ENCODE assay signal across 24 cellular contexts in the genomic region with DNA sequence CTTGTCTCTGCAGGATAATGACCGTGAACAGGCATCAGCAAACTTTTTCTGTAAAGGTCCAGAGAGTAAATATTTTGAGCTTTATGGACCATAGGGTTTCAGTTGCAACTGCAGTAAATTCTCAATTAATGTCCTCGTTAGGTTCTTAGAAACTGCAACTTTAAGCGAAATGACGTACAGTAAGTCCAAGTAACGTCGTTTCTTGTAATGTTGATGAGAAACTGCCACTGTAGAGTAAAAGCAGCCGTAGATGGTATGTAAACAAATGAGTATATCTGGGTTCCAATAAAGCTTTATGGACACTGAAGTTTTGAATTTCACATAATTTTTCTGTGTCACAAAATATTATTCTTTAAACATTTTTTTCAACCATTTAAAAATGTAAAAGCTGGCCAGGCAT. TPM values are rescaled to one million over a fixed set of nuclear protein-coding genes. Genes with fewer than 3 reads are reported as not detected.
DNase-seq lines count a peak whose midpoint lies in the region; ATAC-seq, FAIRE-seq and TF ChIP-seq lines count a peak whose summit lies in the region.
"Had no signal": no experiment of that assay in that cellular context is flagged by ENCODE, and none has a peak within 500 bp of the region (broad histone marks: within the 10 kb centered on the region; RNA-seq: fewer than 3 reads in every experiment).

No MANE protein-coding gene starts in this region.

- H2AFZ ChIP-seq in GM12878 (ENCODE audit: control insufficient read depth, low read depth, low read length) (no peak overlapping the region), mesenchymal stem cell (ENCODE audit: low read depth, low read length) (no peak overlapping the region), PC-3 (ENCODE audit: low read length) (no peak overlapping the region), Karpas-422 (ENCODE audit: low read length) (no peak overlapping the region)

- H3K36me3 ChIP-seq in GM12878 (ENCODE audit: control insufficient read depth in 2 of 2, insufficient read depth in 2 of 2, low read length in 1 of 2) (peaks cover 0 to 6% of the 10 kb centered on the region in 2 experiments; a peak in 1 of 4 replicates), mesenchymal stem cell (ENCODE audit: control insufficient read depth in 1 of 2, insufficient read depth in 2 of 2, low read depth in 1 of 2, low read length in 2 of 2) (peaks cover 0 to 3% of the 10 kb centered on the region in 2 experiments), PC-3 (ENCODE audit: low read depth, low read length) (no peaks in the 10 kb centered on the region), Karpas-422 (ENCODE audit: insufficient read depth, low read length) (no peaks in the 10 kb centered on the region)
- H3K36me3 ChIP-seq: BE2C, SJSA1 had no signal

- in situ Hi-C loops in GM12878 (cut with MboI): loop anchor here (5.0 to 10.0 kb wide), 4 partner anchors 38 to 458 kb away; no protein-coding TSS in a partner anchor

- no peak overlapping the region for H4K91ac ChIP-seq in mesenchymal stem cell (ENCODE audit: low read length)

- no peak for TF ChIP-seq EP300 in GM12878 (IDR thresholded peaks at IDR 0.05; ENCODE audit: borderline replicate concordance in 1 of 2, control insufficient read depth in 1 of 2, low read depth in 2 of 2, low read length in 2 of 2)

- BruUV-seq in GM12878 (replicated peaks; lab: Mats Ljungman, UMichigan) (no TSS peak), PC-3 (replicated peaks; lab: Mats Ljungman, UMichigan) (no TSS peak)

- H3K79me1 ChIP-seq in mesenchymal stem cell (replicated peaks; ENCODE audit: low read length, poor library complexity, severe bottlenecking): peaks cover 30% of the 10 kb centered on the region

- no peak overlapping the region for H3K18ac ChIP-seq in mesenchymal stem cell (ENCODE audit: low read depth in 1 of 2, low read length in 2 of 2)

- no peak for DNase-seq in GM12878 (ENCODE audit: low read depth, low spot score)
- peak; percentile 72 for DNase-seq in mesenchymal stem cell
- no peak for DNase-seq in PC-3
- no peak for DNase-seq in Karpas-422
- DNase-seq in cerebellar cortex (ENCODE audit: low spot score): no peak
- DNase-seq: BE2C; DMS53; GDM1; MM.1S; NCI-H1092; NCI-H1436; NCI-H187 treated with DMSO at 0.1 percent for 48 hours; NCI-H2107; NK-92 treated with Interleukin-12 subunit alpha and Interleukin-12 subunit beta, amount 100 ng/mL, for 24 hours had no signal

- H3K27me3 ChIP-seq in GM12878 (replicated peaks in 1 of 2; ENCODE audit: control insufficient read depth in 2 of 2, insufficient read depth in 2 of 2, low read length in 1 of 2) (no peaks in the 10 kb centered on the region), mesenchymal stem cell (ENCODE audit: control insufficient read depth in 1 of 2, insufficient read depth in 1 of 2, low read length in 2 of 2) (no peaks in the 10 kb centered on the region), PC-3 (ENCODE audit: low read length) (no peaks in the 10 kb centered on the region), Karpas-422 (ENCODE audit: low read length) (no peaks in the 10 kb centered on the region)
- H3K27me3 ChIP-seq: BE2C, SJSA1 had no signal

- H3F3A ChIP-seq in PC-3 (ENCODE audit: low read length, unreplicated experiment): no peaks in the 10 kb centered on the region

- H3K9me3 ChIP-seq in GM12878 (replicated peaks; ENCODE audit: control insufficient read depth, insufficient read depth, low read length) (no peaks in the 10 kb centered on the region), mesenchymal stem cell (ENCODE audit: control insufficient read depth, low read length) (no peaks in the 10 kb centered on the region), PC-3 (ENCODE audit: low read length) (no peaks in the 10 kb centered on the region), Karpas-422 (ENCODE audit: low read length) (no peaks in the 10 kb centered on the region)
- H3K9me3 ChIP-seq: A549, BE2C, SJSA1 had no signal

- POLR2A ChIA-PET in GM12878 (lab: Charles Lee): interaction anchor here (0.8 to 12.5 kb wide), 3 partner anchors 10 to 161 kb away, joined by 3 to 142 read pairs (median 11); no protein-coding TSS in a partner anchor
- POLR2A ChIA-PET in PC-3 (lab: Charles Lee; ENCODE audit: unreplicated experiment): no interaction called here

- SMC1A ChIA-PET in GM12878 (lab: Charles Lee; ENCODE audit: uncharacterized antibody, unreplicated experiment): interaction anchor here (0.6 to 19.1 kb wide), 16 partner anchors 8 to 155 kb away, joined by 3 to 270 read pairs (median 6); no protein-coding TSS in a partner anchor

- no peak overlapping the region for H2BK5ac ChIP-seq in mesenchymal stem cell (ENCODE audit: low read depth, low read length, poor library complexity, severe bottlenecking)

- peaks cover 76% of the 10 kb centered on the region for H3K79me2 ChIP-seq in GM12878 (ENCODE audit: control insufficient read depth, insufficient read depth, low read length)
- peaks cover 59% of the 10 kb centered on the region for H3K79me2 ChIP-seq in PC-3 (ENCODE audit: low read length)
- H3K79me2 ChIP-seq in Karpas-422 (ENCODE audit: low read length): peaks cover 94% of the 10 kb centered on the region

- intact Hi-C loops in GM12878 (cut with micrococcal nuclease; ENCODE audit: unreplicated experiment): loop anchor here (5.0 to 10.0 kb wide), 3 partner anchors 53 to 443 kb away; a partner anchor contains a TSS
- intact Hi-C loops in PC-3 (cut with micrococcal nuclease): loop anchor here (10.0 kb wide), 2 partner anchors 225 to 445 kb away; a partner anchor contains a TSS

- no peaks in the 10 kb centered on the region for H3K36me3 Mint-ChIP-seq in IgD-negative memory B cell
- peaks cover 5% of the 10 kb centered on the region for H3K36me3 Mint-ChIP-seq in stimulated activated memory B cell treated with anti-CD40 and anti-IgM and Interleukin-4, amounts not matched to agents 10 μg/mL and 1 μg/mL and 100 μg/mL, for 72 hours

- H3K27ac ChIP-seq in GM12878 (ENCODE audit: control insufficient read depth, insufficient read depth) (peak overlapping the region; percentile 69), mesenchymal stem cell (ENCODE audit: low read length, poor library complexity, severe bottlenecking) (no peak overlapping the region), PC-3 (ENCODE audit: low read length) (no peak overlapping the region), Karpas-422 (ENCODE audit: low read length) (no peak overlapping the region)
- H3K27ac ChIP-seq: SJSA1 had no signal

- no peak overlapping the region for H3K9ac ChIP-seq in GM12878 (ENCODE audit: control insufficient read depth, insufficient read depth, low read length)
- H3K9ac ChIP-seq in mesenchymal stem cell (ENCODE audit: low read length): no peak overlapping the region
- no peak overlapping the region for H3K9ac ChIP-seq in PC-3 (ENCODE audit: low read length)
- no peak overlapping the region for H3K9ac ChIP-seq in Karpas-422 (ENCODE audit: low read length)

- no peaks in the 10 kb centered on the region for H4K20me1 ChIP-seq in GM12878 (ENCODE audit: control insufficient read depth, insufficient read depth)
- H4K20me1 ChIP-seq in PC-3 (ENCODE audit: low read length): no peaks in the 10 kb centered on the region
- no peaks in the 10 kb centered on the region for H4K20me1 ChIP-seq in Karpas-422 (ENCODE audit: insufficient read depth, low read depth, low read length)

- no peak overlapping the region for H3K23ac ChIP-seq in mesenchymal stem cell (ENCODE audit: low read length in 2 of 2)

- no peak for TF ChIP-seq RAD21 in GM12878 (IDR thresholded peaks at IDR 0.05; ENCODE audit: insufficient read depth, low read depth, low read length)

- H3K4me3 Mint-ChIP-seq in IgD-negative memory B cell: peak overlapping the region in 2 of 4 donors; percentile 52 to 94
- no peak overlapping the region for H3K4me3 Mint-ChIP-seq in stimulated activated memory B cell treated with anti-CD40 and anti-IgM and Interleukin-4, amounts not matched to agents 10 μg/mL and 1 μg/mL and 100 μg/mL, for 72 hours

- peaks cover 50% of the 10 kb centered on the region for H3K4me1 ChIP-seq in GM12878 (ENCODE audit: control insufficient read depth, insufficient read depth, low read length)
- H3K4me1 ChIP-seq in mesenchymal stem cell (ENCODE audit: control insufficient read depth, insufficient read depth, low read depth, low read length): peaks cover 12% of the 10 kb centered on the region
- peaks cover 14% of the 10 kb centered on the region; the same call in 1 of the 2 replicates for H3K4me1 ChIP-seq in PC-3 (ENCODE audit: insufficient read depth, low read length)
- peaks cover 60% of the 10 kb centered on the region for H3K4me1 ChIP-seq in Karpas-422 (ENCODE audit: low read length)
- H3K4me1 ChIP-seq: BE2C had no signal

- RAD21 ChIA-PET in GM12878 (lab: Charles Lee; ENCODE audit: unreplicated experiment): interaction anchor here (1.1 to 9.9 kb wide), 8 partner anchors 32 to 153 kb away, joined by 3 to 97 read pairs (median 20); no protein-coding TSS in a partner anchor

- H2AK5ac ChIP-seq in mesenchymal stem cell (ENCODE audit: low read length, severe bottlenecking): no peak overlapping the region

- H3K4me3 ChIP-seq in GM12878 (no peak overlapping the region), mesenchymal stem cell (ENCODE audit: insufficient read depth in 1 of 2, low read depth in 1 of 2, low read length in 2 of 2) (no peak overlapping the region), PC-3 (ENCODE audit: low read length) (no peak overlapping the region), Karpas-422 (ENCODE audit: low read length) (no peak overlapping the region)
- H3K4me3 ChIP-seq: A549, SJSA1 had no signal

- H2BK12ac ChIP-seq in mesenchymal stem cell (ENCODE audit: low read length in 2 of 2): no peak overlapping the region

- CTCF ChIA-PET in GM12878 (lab: Yijun Ruan, JAX): interaction anchor here (0.6 to 2.6 kb wide), 10 partner anchors 9 to 214 kb away, joined by 3 to 19 read pairs (median 4); no protein-coding TSS in a partner anchor
- CTCF ChIA-PET in PC-3 (lab: Charles Lee): no interaction called here

- H2BK120ac ChIP-seq in mesenchymal stem cell (ENCODE audit: low read depth, low read length): no peak overlapping the region

- H3K4me2 ChIP-seq in GM12878 (ENCODE audit: control insufficient read depth, insufficient read depth): peak overlapping the region; percentile 95
- H3K4me2 ChIP-seq in mesenchymal stem cell (ENCODE audit: low read length, poor library complexity, severe bottlenecking): no peak overlapping the region
- no peak overlapping the region for H3K4me2 ChIP-seq in PC-3 (ENCODE audit: low read length)
- H3K4me2 ChIP-seq in Karpas-422 (ENCODE audit: low read depth, low read length, poor library complexity, severe bottlenecking): no peak overlapping the region
- H3K4me2 ChIP-seq: A549 had no signal

- TF ChIP-seq POLR2A in GM12878 (IDR thresholded peaks at IDR 0.05; ENCODE audit: low read depth, low read length): no peak

- H4K8ac ChIP-seq in mesenchymal stem cell (ENCODE audit: low read length): no peak overlapping the region

- peaks cover 2% of the 10 kb centered on the region for H3K27me3 Mint-ChIP-seq in IgD-negative memory B cell
- no peaks in the 10 kb centered on the region for H3K27me3 Mint-ChIP-seq in stimulated activated memory B cell treated with anti-CD40 and anti-IgM and Interleukin-4, amounts not matched to agents 10 μg/mL and 1 μg/mL and 100 μg/mL, for 72 hours

- ATAC-seq in GM12878 (no peak), PC-3 (no peak)
- ATAC-seq in stimulated activated memory B cell treated with anti-CD40 and anti-IgM and Interleukin-4, amounts not matched to agents 10 μg/mL and 1 μg/mL and 100 μg/mL, for 72 hours: no peak
- ATAC-seq: A549, HCT116, Right ventricle myocardium inferior had no signal

- no peak overlapping the region for H3K14ac ChIP-seq in mesenchymal stem cell (ENCODE audit: low read length in 2 of 2)

- no peaks in the 10 kb centered on the region for H3K9me3 Mint-ChIP-seq in IgD-negative memory B cell
- H3K9me3 Mint-ChIP-seq in stimulated activated memory B cell treated with anti-CD40 and anti-IgM and Interleukin-4, amounts not matched to agents 10 μg/mL and 1 μg/mL and 100 μg/mL, for 72 hours: no peaks in the 10 kb centered on the region

- TF ChIP-seq CTCF in GM12878 (IDR thresholded peaks at IDR 0.05 in 2 of 3, conservative IDR thresholded peaks at IDR 0.05 in 1 of 3; ENCODE audit: control insufficient read depth in 2 of 3, extremely low read depth in 1 of 3, insufficient read depth in 1 of 3, low read depth in 3 of 3, low read length in 3 of 3) (no peak), PC-3 (conservative IDR thresholded peaks at IDR 0.05; ENCODE audit: low read depth, low read length) (no peak)

- no peak overlapping the region for H2BK15ac ChIP-seq in mesenchymal stem cell (ENCODE audit: low read depth, poor library complexity, severe bottlenecking)

- 97% methylated on average over 7 of the region's 7 CpGs for WGBS in GM12878 (ENCODE audit: insufficient coverage, insufficient replicate concordance, low lambda C conversion rate, missing lambda C conversion rate)
- WGBS in mesenchymal stem cell: 56% methylated on average over 7 of the region's 7 CpGs

- H3K27ac Mint-ChIP-seq in IgD-negative memory B cell: peak overlapping the region in 2 of 3 donors; percentile 77 to 96
- H3K27ac Mint-ChIP-seq in stimulated activated memory B cell treated with anti-CD40 and anti-IgM and Interleukin-4, amounts not matched to agents 10 μg/mL and 1 μg/mL and 100 μg/mL, for 72 hours: peak overlapping the region; percentile 88

- H3K4me1 Mint-ChIP-seq in IgD-negative memory B cell: peaks cover 45 to 57% (median 47%) of the 10 kb centered on the region in 3 donors
- H3K4me1 Mint-ChIP-seq in stimulated activated memory B cell treated with anti-CD40 and anti-IgM and Interleukin-4, amounts not matched to agents 10 μg/mL and 1 μg/mL and 100 μg/mL, for 72 hours: peaks cover 68% of the 10 kb centered on the region

- H3K4ac ChIP-seq in mesenchymal stem cell (ENCODE audit: low read depth in 1 of 2, low read length in 2 of 2): no peak overlapping the region

- H3K9me2 ChIP-seq in PC-3 (replicated peaks; ENCODE audit: low read length) (no peaks in the 10 kb centered on the region), Karpas-422 (replicated peaks; ENCODE audit: insufficient read depth, low read length) (no peaks in the 10 kb centered on the region)

- no peak for FAIRE-seq in GM12878 (lab: Jason Lieb, UNC)
- FAIRE-seq: A549, D721Med, GM19239, H1, RCC 7860 had no signal

RNA-seq across cellular contexts. Expression of a gene that starts 4.9 kb away (rescaled TPM):
- polyA plus RNA-seq in IgD-negative memory B cell (72.3 TPM), GM12878 (2011; rRNA removed) (51.0 and 71.7 TPM in 2 replicates), GM12878 (2014; fragmentation: Illumina TruSeq; extraction: Trizol) (37.4 and 51.2 TPM in 2 replicates), GM12878 (2014; fragmentation: Nextera tagmentation; extraction: Ambion mirVana) (10 to 100 TPM; 70.5 to 95.7 TPM), GM12878 (2014; rRNA removed) (23.6 and 29.2 TPM in 2 replicates), GM12878 (2016; fragmentation: Nextera tagmentation; extraction: Ambion mirVana) (10 to 100 TPM; 66.1 to 72.1 TPM)
- 479 and 542 TPM in 2 replicates for total RNA-seq in GM12878 (2013; cell fraction: nucleolus; rRNA removed)
- total RNA-seq in GM12878 (2014; rRNA removed) (33.1 and 35.3 TPM in 2 replicates), GM12878 (2014; rRNA removed; fragmentation: Illumina TruSeq; extraction: Trizol) (57.6 and 59.6 TPM in 2 replicates), GM12878 (2021) (41.6 and 50.3 TPM in 2 replicates), PC-3 (2014; rRNA removed) (13.3 and 19.5 TPM in 2 replicates)
- 21.4 TPM for polyA plus RNA-seq in GM12878 (2011; ENCODE audit: low read depth)
- polyA plus RNA-seq in GM12878 (2011; cell fraction: cytosol; rRNA removed): 13.6 and 29.4 TPM in 2 replicates
- polyA plus RNA-seq in GM12878 (2011; cell fraction: nucleus; rRNA removed): 34.9 and 45.9 TPM in 2 replicates
- 18.7 and 27.0 TPM in 2 replicates for polyA plus RNA-seq in GM12878 (2012)
- polyA minus RNA-seq in GM12878 (2011; rRNA and poly(A)+ RNA removed): 129 and 207 TPM in 2 replicates
- polyA minus RNA-seq in GM12878 (2011; cell fraction: cytosol; rRNA and poly(A)+ RNA removed): 19.8 and 19.9 TPM in 2 replicates
- polyA minus RNA-seq in GM12878 (2011; cell fraction: nucleus; rRNA and poly(A)+ RNA removed): 95.9 and 118 TPM in 2 replicates
- polyA plus RNA-seq in mesenchymal stem cell (2013, experiment 1 of 2): 20.1 TPM
- 23.7 TPM for polyA plus RNA-seq in mesenchymal stem cell (2013, experiment 2 of 2)
- total RNA-seq in Karpas-422 (2014; rRNA removed; shearing (Covaris generic); ENCODE audit: low replicate concordance): 75.9 and 111 TPM in 2 replicates

RNA-seq across cellular contexts. Expression of a gene that starts 7.0 kb away (rescaled TPM):
- polyA plus RNA-seq in IgD-negative memory B cell: not detected
- total RNA-seq in GM12878 (2013; cell fraction: nucleolus; rRNA removed): 1.0 and 1.5 TPM in 2 replicates
- 0.51 and 0.82 TPM in 2 replicates for total RNA-seq in GM12878 (2014; rRNA removed)
- 0.60 and 1.0 TPM in 2 replicates for total RNA-seq in GM12878 (2014; rRNA removed; fragmentation: Illumina TruSeq; extraction: Trizol)
- total RNA-seq in GM12878 (2021): 0.58 and 0.69 TPM in 2 replicates
- 0.16 TPM for polyA plus RNA-seq in GM12878 (2011; ENCODE audit: low read depth)
- 0.76 TPM in 2 replicates for polyA plus RNA-seq in GM12878 (2011; rRNA removed)
- 0.97 and 1.3 TPM in 2 replicates for polyA plus RNA-seq in GM12878 (2011; cell fraction: cytosol; rRNA removed)
- 0.93 and 1.3 TPM in 2 replicates for polyA plus RNA-seq in GM12878 (2011; cell fraction: nucleus; rRNA removed)
- 0.32 and 0.52 TPM in 2 replicates for polyA plus RNA-seq in GM12878 (2012)
- 0.44 and 0.94 TPM in 2 replicates for polyA plus RNA-seq in GM12878 (2014; fragmentation: Illumina TruSeq; extraction: Trizol)
- under 1 TPM; 0.14 to 0.22 TPM for polyA plus RNA-seq in GM12878 (2014; fragmentation: Nextera tagmentation; extraction: Ambion mirVana)
- polyA plus RNA-seq in GM12878 (2014; rRNA removed): 0.56 and 0.63 TPM in 2 replicates
- 1 to 10 TPM; 1.3 to 1.6 TPM for polyA plus RNA-seq in GM12878 (2016; fragmentation: Nextera tagmentation; extraction: Ambion mirVana)
- polyA minus RNA-seq in GM12878 (2011; rRNA and poly(A)+ RNA removed): 1.0 and 2.4 TPM in 2 replicates
- polyA minus RNA-seq in GM12878 (2011; cell fraction: cytosol; rRNA and poly(A)+ RNA removed): 0.52 and 0.94 TPM in 2 replicates
- polyA minus RNA-seq in GM12878 (2011; cell fraction: nucleus; rRNA and poly(A)+ RNA removed): 0.60 and 1.7 TPM in 2 replicates
- polyA plus RNA-seq in mesenchymal stem cell (2013, experiment 1 of 2): 1.2 TPM
- polyA plus RNA-seq in mesenchymal stem cell (2013, experiment 2 of 2): 1.00 TPM
- total RNA-seq in PC-3 (2014; rRNA removed): 0.40 TPM in 1 of 2 replicates, not detected in the other
- total RNA-seq in Karpas-422 (2014; rRNA removed; shearing (Covaris generic); ENCODE audit: low replicate concordance): not detected in 2 replicates
